In the genomic region with DNA sequence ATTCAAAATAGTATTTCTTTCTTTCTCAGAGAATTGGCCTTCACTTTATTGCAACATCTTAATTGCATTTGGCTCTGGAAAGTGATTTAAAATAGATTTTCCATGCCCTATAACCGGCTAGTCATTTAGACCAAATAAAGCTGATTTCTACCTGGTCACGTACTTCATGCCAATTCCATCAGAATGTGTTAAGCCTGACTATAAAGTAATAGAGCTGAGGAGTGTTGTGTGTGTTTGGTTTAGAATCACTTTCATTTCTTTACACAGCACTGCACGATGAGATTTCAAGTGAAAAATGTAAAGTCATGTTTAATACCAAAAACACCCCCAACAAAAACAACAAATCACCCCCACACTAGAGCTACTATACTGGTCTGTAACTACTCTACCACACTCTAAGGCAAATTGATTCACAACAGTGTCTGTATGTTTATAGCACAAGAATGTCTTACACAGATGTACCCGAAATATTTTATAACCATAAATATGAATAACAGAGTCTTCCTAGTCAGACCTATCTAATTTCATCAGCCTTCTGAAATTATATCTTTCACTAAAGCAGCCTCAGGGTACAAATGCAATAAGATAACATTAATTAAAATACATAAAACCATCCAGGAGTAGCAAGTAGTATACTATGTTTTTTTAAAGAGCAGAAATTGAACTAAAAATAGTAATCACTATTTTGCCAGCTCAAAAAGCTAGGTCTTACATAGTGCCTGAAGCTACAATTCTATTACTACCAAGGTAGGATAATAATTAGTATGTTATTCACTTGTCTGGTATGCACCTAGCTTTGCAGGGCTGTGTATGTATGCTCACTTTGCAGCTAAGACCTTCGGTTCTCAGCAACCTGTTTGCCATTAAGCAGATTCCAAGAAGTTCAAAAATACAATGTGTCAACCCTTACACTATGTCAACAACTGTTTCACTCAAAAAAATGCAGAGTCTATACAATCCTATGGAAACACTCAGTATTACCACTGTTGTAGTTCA, we compare ENCODE assay signal across 15 cellular contexts. TPM values are rescaled to one million over a fixed set of nuclear protein-coding genes. Genes with fewer than 3 reads are reported as not detected.
DNase-seq lines count a peak whose midpoint lies in the region; ATAC-seq and TF ChIP-seq lines count a peak whose summit lies in the region.
"Had no signal": no experiment of that assay in that cellular context is flagged by ENCODE, and none has a peak within 500 bp of the region (broad histone marks: within the 10 kb centered on the region; RNA-seq: fewer than 3 reads in every experiment).

No MANE protein-coding gene starts in this region.

- H3K4ac ChIP-seq in IMR-90 (ENCODE audit: low read depth, low read length): no peak overlapping the region

- H3K27me3 ChIP-seq in IMR-90 (ENCODE audit: control insufficient read depth, insufficient read depth, low read length) (no peaks in the 10 kb centered on the region), kidney epithelial cell (ENCODE audit: control insufficient read depth, insufficient read depth, low read length) (no peaks in the 10 kb centered on the region)

- H3K4me2 ChIP-seq in IMR-90 (ENCODE audit: low read depth, low read length): peak overlapping the region; percentile 87

- no peak overlapping the region for H2BK120ac ChIP-seq in IMR-90 (ENCODE audit: low read depth, low read length)

- WGBS in IMR-90 (ENCODE audit: extremely low coverage in 2 of 2, insufficient read length in 1 of 2), 2 experiments: no CpG with 5 or more reads among the region's 5 CpGs

- CTCF ChIA-PET in IMR-90 (lab: Yijun Ruan, JAX): interaction anchor here (0.6 to 1.1 kb wide), 4 partner anchors 18 to 210 kb away, joined by 3 to 6 read pairs (median 4); no protein-coding TSS in a partner anchor

- H3K27ac Mint-ChIP-seq in chondrocyte (ENCODE audit: unreplicated experiment): peak overlapping the region; percentile 86
- no peak overlapping the region for H3K27ac Mint-ChIP-seq in activated T-helper 2 cell treated with anti-CD3 and anti-CD28 coated beads, Interferon-gamma antibody, Interleukin-2, Interleukin-4, amounts not matched to agents 10 μg/mL and 5 μg/mL and 100 μg/mL, durations not matched to agents 14 hours and 24 hours and 36 hours
- H3K27ac Mint-ChIP-seq: activated naive CD4-positive, alpha-beta T cell treated with anti-CD3 and anti-CD28 coated beads, Interleukin-2, amount 50 U/mL, for 24 hours; IgD-negative memory B cell; natural killer cell treated with Interleukin-12 subunit alpha and Interleukin-12 subunit beta and Interleukin-15 and Interleukin-18, amount 100 ng/mL, for 72 hours had no signal

- H3K36me3 ChIP-seq in IMR-90 (ENCODE audit: control insufficient read depth, insufficient read depth, low read length) (no peaks in the 10 kb centered on the region), kidney epithelial cell (ENCODE audit: control insufficient read depth, insufficient read depth, low read length) (no peaks in the 10 kb centered on the region)

- H3K56ac ChIP-seq in IMR-90 (ENCODE audit: extremely low read depth, insufficient read depth, low read length): no peak overlapping the region

- POLR2A ChIA-PET in IMR-90 (lab: Charles Lee; ENCODE audit: unreplicated experiment): no interaction called here

- H3K9me1 ChIP-seq in IMR-90 (ENCODE audit: insufficient read depth, low read length): peaks cover 2% of the 10 kb centered on the region; the same call in 1 of the 2 replicates

- DNase-seq in IMR-90 (peak; percentile 53), chondrocyte (ENCODE audit: low spot score) (no peak), kidney epithelial cell (ENCODE audit: low read depth) (peak; percentile 77), substantia nigra (lab: John Stamatoyannopoulos, UW) (no peak), NAMALWA (ENCODE audit: low spot score) (no peak), activated gamma-delta T cell treated with Interleukin-2 at 50 U/mL for 16 hours (no peak)
- no peak for DNase-seq in activated T-helper 2 cell treated with anti-CD3 and anti-CD28 coated beads, Interferon-gamma antibody, Interleukin-2, Interleukin-4, amounts not matched to agents 10 μg/mL and 5 μg/mL and 100 μg/mL, durations not matched to agents 14 hours and 24 hours and 36 hours (ENCODE audit: low spot score)
- DNase-seq: cerebellar nuclear complex, foreskin fibroblast, NCI-H1436 treated with DMSO at 0.1 percent for 48 hours, NCI-H526 treated with DMSO at 0.1 percent for 48 hours had no signal

- TF ChIP-seq POLR2A in IMR-90 (IDR thresholded peaks at IDR 0.05; ENCODE audit: low read depth, low read length): no peak

- H4K20me1 ChIP-seq in IMR-90 (ENCODE audit: insufficient read depth, low read length): peaks cover 7% of the 10 kb centered on the region; the same call in 1 of the 2 replicates

- H3K79me1 ChIP-seq in IMR-90 (ENCODE audit: low read depth in 1 of 2, low read length in 2 of 2): peaks cover 36 to 64% of the 10 kb centered on the region in 2 experiments

- peak overlapping the region; percentile 4; the same call in 1 of the 2 replicates for H3K9ac ChIP-seq in IMR-90 (ENCODE audit: low read depth, low read length)

- no peak overlapping the region for H3K14ac ChIP-seq in IMR-90 (replicated peaks; ENCODE audit: low read depth, low read length)

- dilution Hi-C loops in IMR-90 (cut with HindIII; ENCODE audit: low sequenced_read_pairs, unreplicated experiment): no loop called here

- no peak for TF ChIP-seq CTCF in IMR-90 (conservative IDR thresholded peaks at IDR 0.05; ENCODE audit: low read depth, low read length)
- no peak for TF ChIP-seq CTCF in chondrocyte (IDR thresholded peaks at IDR 0.05)
- TF ChIP-seq CTCF in kidney epithelial cell (IDR thresholded peaks at IDR 0.05; ENCODE audit: insufficient read depth, low read length, poor library complexity, severe bottlenecking): no peak

- 0 out of 2 replicates have a peak overlapping the region, but pooled peaks have one; percentile 4 for H3K18ac ChIP-seq in IMR-90 (ENCODE audit: low read depth, low read length)

- H3K4me1 ChIP-seq in IMR-90 (ENCODE audit: control insufficient read depth, insufficient read depth, low read length): peaks cover 7% of the 10 kb centered on the region

- H4K91ac ChIP-seq in IMR-90 (ENCODE audit: insufficient read depth, low read depth, low read length): no peak overlapping the region

- peak overlapping the region; percentile 14 for H2BK5ac ChIP-seq in IMR-90 (ENCODE audit: low read depth, low read length, poor library complexity, severe bottlenecking)

- ATAC-seq in IMR-90 (ENCODE audit: low read depth): peak; percentile 86
- no peak for ATAC-seq in GM19023 (IDR thresholded peaks at IDR 0.05; ENCODE audit: unreplicated experiment)
- ATAC-seq: natural killer cell treated with Interleukin-12 subunit alpha and Interleukin-12 subunit beta and Interleukin-15 and Interleukin-18, amount 100 ng/mL, for 72 hours had no signal

- no peaks in the 10 kb centered on the region for H3K9me3 Mint-ChIP-seq in chondrocyte (ENCODE audit: low read depth)
- H3K9me3 Mint-ChIP-seq in activated T-helper 2 cell treated with anti-CD3 and anti-CD28 coated beads, Interferon-gamma antibody, Interleukin-2, Interleukin-4, amounts not matched to agents 10 μg/mL and 5 μg/mL and 100 μg/mL, durations not matched to agents 14 hours and 24 hours and 36 hours: no peaks in the 10 kb centered on the region
- H3K9me3 Mint-ChIP-seq: activated naive CD4-positive, alpha-beta T cell treated with anti-CD3 and anti-CD28 coated beads, Interleukin-2, amount 50 U/mL, for 24 hours had no signal

- H3K23ac ChIP-seq in IMR-90 (ENCODE audit: low read depth, low read length): no peak overlapping the region

- H2AK9ac ChIP-seq in IMR-90 (replicated peaks; ENCODE audit: low read depth, low read length, poor library complexity): no peak overlapping the region

- no peak for TF ChIP-seq RAD21 in IMR-90 (IDR thresholded peaks at IDR 0.05; ENCODE audit: low read length)

- peaks cover 80% of the 10 kb centered on the region for H3K4me1 Mint-ChIP-seq in chondrocyte (ENCODE audit: low read depth)
- no peaks in the 10 kb centered on the region for H3K4me1 Mint-ChIP-seq in activated T-helper 2 cell treated with anti-CD3 and anti-CD28 coated beads, Interferon-gamma antibody, Interleukin-2, Interleukin-4, amounts not matched to agents 10 μg/mL and 5 μg/mL and 100 μg/mL, durations not matched to agents 14 hours and 24 hours and 36 hours (ENCODE audit: low read depth)
- H3K4me1 Mint-ChIP-seq: activated naive CD4-positive, alpha-beta T cell treated with anti-CD3 and anti-CD28 coated beads, Interleukin-2, amount 50 U/mL, for 24 hours; IgD-negative memory B cell had no signal

- no TSS peak for BruUV-seq in IMR-90 (replicated peaks; lab: Mats Ljungman, UMichigan)

- no peak overlapping the region for H2AK5ac ChIP-seq in IMR-90 (ENCODE audit: low read depth, low read length)

- in situ Hi-C loops in IMR-90 (cut with MboI; ENCODE audit: low sequenced_read_pairs): no loop called here

- peak overlapping the region; percentile 50 for H3K4me3 Mint-ChIP-seq in chondrocyte (ENCODE audit: unreplicated experiment)
- no peak overlapping the region for H3K4me3 Mint-ChIP-seq in activated T-helper 2 cell treated with anti-CD3 and anti-CD28 coated beads, Interferon-gamma antibody, Interleukin-2, Interleukin-4, amounts not matched to agents 10 μg/mL and 5 μg/mL and 100 μg/mL, durations not matched to agents 14 hours and 24 hours and 36 hours (ENCODE audit: low read depth)
- H3K4me3 Mint-ChIP-seq: activated naive CD4-positive, alpha-beta T cell treated with anti-CD3 and anti-CD28 coated beads, Interleukin-2, amount 50 U/mL, for 24 hours; IgD-negative memory B cell; natural killer cell treated with Interleukin-12 subunit alpha and Interleukin-12 subunit beta and Interleukin-15 and Interleukin-18, amount 100 ng/mL, for 72 hours had no signal

- no peak overlapping the region; a peak in 1 of 4 replicates for H4K8ac ChIP-seq in IMR-90 (ENCODE audit: low read depth in 2 of 2, low read length in 2 of 2)

- no peaks in the 10 kb centered on the region for H3K36me3 Mint-ChIP-seq in chondrocyte (ENCODE audit: low read depth)
- no peaks in the 10 kb centered on the region for H3K36me3 Mint-ChIP-seq in activated T-helper 2 cell treated with anti-CD3 and anti-CD28 coated beads, Interferon-gamma antibody, Interleukin-2, Interleukin-4, amounts not matched to agents 10 μg/mL and 5 μg/mL and 100 μg/mL, durations not matched to agents 14 hours and 24 hours and 36 hours (ENCODE audit: low read depth)
- H3K36me3 Mint-ChIP-seq: activated naive CD4-positive, alpha-beta T cell treated with anti-CD3 and anti-CD28 coated beads, Interleukin-2, amount 50 U/mL, for 24 hours; IgD-negative memory B cell; natural killer cell treated with Interleukin-12 subunit alpha and Interleukin-12 subunit beta and Interleukin-15 and Interleukin-18, amount 100 ng/mL, for 72 hours had no signal

- H4K5ac ChIP-seq in IMR-90 (ENCODE audit: low read depth, low read length): no peak overlapping the region

- no peak overlapping the region for H2AFZ ChIP-seq in IMR-90 (replicated peaks; ENCODE audit: low read length, poor library complexity)

- H3K9me3 ChIP-seq in IMR-90 (ENCODE audit: control insufficient read depth, insufficient read depth, low read length): no peaks in the 10 kb centered on the region

- H3K4me3 ChIP-seq in IMR-90 (ENCODE audit: insufficient read depth, low read depth, low read length) (peak overlapping the region; percentile 18; the same call in 1 of the 2 replicates), kidney epithelial cell (ENCODE audit: low read depth, low read length) (no peak overlapping the region)

- H2BK20ac ChIP-seq in IMR-90 (ENCODE audit: low read depth, low read length): no peak overlapping the region

- H3K27me3 Mint-ChIP-seq in chondrocyte (ENCODE audit: low read depth): no peaks in the 10 kb centered on the region
- no peaks in the 10 kb centered on the region for H3K27me3 Mint-ChIP-seq in activated T-helper 2 cell treated with anti-CD3 and anti-CD28 coated beads, Interferon-gamma antibody, Interleukin-2, Interleukin-4, amounts not matched to agents 10 μg/mL and 5 μg/mL and 100 μg/mL, durations not matched to agents 14 hours and 24 hours and 36 hours (ENCODE audit: low read depth)

- peak overlapping the region; percentile 5; the same call in 1 of the 2 replicates for H3K27ac ChIP-seq in IMR-90 (ENCODE audit: insufficient read depth, low read length)
- H3K27ac ChIP-seq in substantia nigra (ENCODE audit: low read depth, low read length, poor library complexity, severe bottlenecking): peak overlapping the region; percentile 44

- intact Hi-C loops in IMR-90 (cut with micrococcal nuclease): no loop called here
- intact Hi-C loops in activated T-helper 2 cell treated with anti-CD3 and anti-CD28 coated beads, Interferon-gamma antibody, Interleukin-2, Interleukin-4, amounts not matched to agents 10 μg/mL and 5 μg/mL and 100 μg/mL, durations not matched to agents 14 hours and 24 hours and 36 hours (cut with micrococcal nuclease): no loop called here

- H2BK15ac ChIP-seq in IMR-90 (ENCODE audit: low read depth, low read length): no peak overlapping the region

RNA-seq across cellular contexts. Expression of a gene that starts 28.4 kb away (rescaled TPM):
- total RNA-seq in IMR-90 (2012; rRNA removed): 64.7 and 75.5 TPM in 2 replicates
- polyA plus RNA-seq in IMR-90 (2012; rRNA removed): 41.1 and 47.9 TPM in 2 replicates
- 21.2 and 27.8 TPM in 2 replicates for polyA plus RNA-seq in IMR-90 (2012; cell fraction: cytosol; rRNA removed)
- polyA plus RNA-seq in IMR-90 (2012; cell fraction: nucleus; rRNA removed; ENCODE audit: low replicate concordance): 50.5 and 115 TPM in 2 replicates
- 111 to 192 TPM (median 119 TPM) in 3 replicates for total RNA-seq in chondrocyte
- total RNA-seq in kidney epithelial cell: 52.0 and 52.7 TPM in 2 replicates
- total RNA-seq in activated T-helper 2 cell treated with anti-CD3 and anti-CD28 coated beads, Interferon-gamma antibody, Interleukin-2, Interleukin-4, amounts not matched to agents 10 μg/mL and 5 μg/mL and 100 μg/mL, durations not matched to agents 14 hours and 24 hours and 36 hours: 0.73 and 1.4 TPM in 2 replicates

Comparison
In these comparisons a context has a peak if more than half of its experiments do, and no peak if none do; other contexts are left out.
1. DNase-seq: peak in IMR-90 (single experiment) and kidney epithelial cell (single experiment); none in chondrocyte (single experiment), substantia nigra (0 of 49), NAMALWA (single experiment), activated T-helper 2 cell treated with anti-CD3 and anti-CD28 coated beads, Interferon-gamma antibody, Interleukin-2, Interleukin-4, amounts not matched to agents 10 μg/mL and 5 μg/mL and 100 μg/mL, durations not matched to agents 14 hours and 24 hours and 36 hours (single experiment) and activated gamma-delta T cell treated with Interleukin-2 at 50 U/mL for 16 hours (single experiment).
2. RNA of a gene that starts 28.4 kb away (total RNA-seq): 111 to 192 TPM in chondrocyte, 64.7 to 75.5 TPM in IMR-90 and 52.0 to 52.7 TPM in kidney epithelial cell; 0.73 to 1.4 TPM in activated T-helper 2 cell treated with anti-CD3 and anti-CD28 coated beads, Interferon-gamma antibody, Interleukin-2, Interleukin-4, amounts not matched to agents 10 μg/mL and 5 μg/mL and 100 μg/mL, durations not matched to agents 14 hours and 24 hours and 36 hours; every median in the first group is over 10 times any median in the second.